In genomic region chr3:106819445-106819844, GRCh38 we compare ENCODE assay signal across 22 cellular contexts.
A peak's percentile ranks its signal among the peaks of the same experiment; 100 is the strongest.
DNase-seq lines count a peak whose midpoint lies in the region; ATAC-seq, FAIRE-seq and TF ChIP-seq lines count a peak whose summit lies in the region.
"Had no signal": no experiment of that assay in that cellular context is flagged by ENCODE, and none has a peak within 500 bp of the region (broad histone marks: within the 10 kb centered on the region; RNA-seq: fewer than 3 reads in every experiment).

No MANE protein-coding gene starts in this region.

- no peaks in the 10 kb centered on the region for H3K9me3 ChIP-seq in esophagus squamous epithelium

- ATAC-seq in GM18511 (IDR thresholded peaks at IDR 0.05; ENCODE audit: unreplicated experiment) = no peak

- H3K27me3 Mint-ChIP-seq in activated T-cell treated with anti-CD3 and anti-CD28 coated beads, Interleukin-2, amount 50 U/mL, for 24 hours = no peaks in the 10 kb centered on the region
- H3K27me3 Mint-ChIP-seq: CD8-positive, alpha-beta memory T cell had no signal

- no peak overlapping the region for H3K27ac Mint-ChIP-seq in activated T-cell treated with anti-CD3 and anti-CD28 coated beads, Interleukin-2, amount 50 U/mL, for 24 hours
- H3K27ac Mint-ChIP-seq: CD8-positive, alpha-beta memory T cell had no signal

- H3K9me3 Mint-ChIP-seq in activated T-cell treated with anti-CD3 and anti-CD28 coated beads, Interleukin-2, amount 50 U/mL, for 24 hours = no peaks in the 10 kb centered on the region
- H3K9me3 Mint-ChIP-seq: CD8-positive, alpha-beta memory T cell had no signal

- no peaks in the 10 kb centered on the region for H3K36me3 ChIP-seq in esophagus squamous epithelium

- no peak overlapping the region for H3K4me3 Mint-ChIP-seq in activated T-cell treated with anti-CD3 and anti-CD28 coated beads, Interleukin-2, amount 50 U/mL, for 24 hours
- H3K4me3 Mint-ChIP-seq: CD8-positive, alpha-beta memory T cell had no signal

- TF ChIP-seq POLR2A in H54 (IDR thresholded peaks at IDR 0.05; ENCODE audit: low read depth, low read length) = no peak
- TF ChIP-seq POLR2A in esophagus squamous epithelium (IDR thresholded peaks at IDR 0.05) = no peak

- no peak overlapping the region for H3K27ac ChIP-seq in esophagus squamous epithelium
- H3K27ac ChIP-seq: C4-2B, GM23248, RWPE1, SK-N-MC had no signal

- H3K4me1 ChIP-seq in esophagus squamous epithelium = peaks cover 0 to under 1% (median 0%) of the 10 kb centered on the region in 3 donors

- no peak for TF ChIP-seq CTCF in esophagus squamous epithelium (IDR thresholded peaks at IDR 0.05)

- H3K4me1 Mint-ChIP-seq in activated T-cell treated with anti-CD3 and anti-CD28 coated beads, Interleukin-2, amount 50 U/mL, for 24 hours (ENCODE audit: low read depth) = no peaks in the 10 kb centered on the region
- H3K4me1 Mint-ChIP-seq: CD8-positive, alpha-beta memory T cell had no signal

- 54 to 73% methylated on average over 1 of the region's 1 CpG for WGBS in esophagus squamous epithelium, 2 donors

- H3K36me3 Mint-ChIP-seq in activated T-cell treated with anti-CD3 and anti-CD28 coated beads, Interleukin-2, amount 50 U/mL, for 24 hours (ENCODE audit: low read depth) = no peaks in the 10 kb centered on the region
- H3K36me3 Mint-ChIP-seq: CD8-positive, alpha-beta memory T cell had no signal

- peak; percentile 20 for FAIRE-seq in H54 (lab: Jason Lieb, UNC)

- peak; percentile 30 for DNase-seq in Ammon's horn (ENCODE audit: low spot score)
- DNase-seq in H54 (ENCODE audit: insufficient read length, low spot score) = no peak
- peak; percentile 90 to 98 for DNase-seq in NCI-H524 (lab: John Stamatoyannopoulos, UW)
- DNase-seq in cerebellum (ENCODE audit: low spot score) = peak; percentile 19
- no peak for DNase-seq in NCI-H2107 (lab: John Stamatoyannopoulos, UW)
- no peak for DNase-seq in activated T-cell treated with anti-CD3 and anti-CD28 coated beads, Interleukin-2, amount 50 U/mL, for 24 hours
- DNase-seq in esophagus squamous epithelium (lab: John Stamatoyannopoulos, UW) = no peak
- DNase-seq: AML-193; Calu3; CD8-positive, alpha-beta memory T cell; EL; GM23248; HCEC 1CT; KG1; NCI-H1105; NCI-H2081 treated with DMSO at 0.1 percent for 48 hours; NCI-H510A treated with DMSO at 0.1 percent for 48 hours; SHP77 treated with DMSO at 0.1 percent for 48 hours had no signal

- intact Hi-C loops in esophagus squamous epithelium (cut with DNase I) = no loop called here

- H3K27me3 ChIP-seq in esophagus squamous epithelium = no peaks in the 10 kb centered on the region

- H3K4me3 ChIP-seq in esophagus squamous epithelium = no peak overlapping the region
- H3K4me3 ChIP-seq: GM23248, SK-N-MC had no signal

Comparison
In these comparisons a context has a peak if more than half of its experiments do, and no peak if none do; other contexts are left out.
1. DNase-seq: peak in Ammon's horn (single experiment), NCI-H524 (2 of 2) and cerebellum (single experiment); none in H54 (single experiment), NCI-H2107 (single experiment), activated T-cell treated with anti-CD3 and anti-CD28 coated beads, Interleukin-2, amount 50 U/mL, for 24 hours (single experiment) and esophagus squamous epithelium (single experiment).